Comparison of ENCODE assay signal across 8 cellular contexts in genomic region chr10:102460836-102461186, GRCh38. TPM values are rescaled to one million over a fixed set of nuclear protein-coding genes. Genes with fewer than 3 reads are reported as not detected.
DNase-seq lines count a peak whose midpoint lies in the region; ATAC-seq and TF ChIP-seq lines count a peak whose summit lies in the region.

No MANE protein-coding gene starts in this region.

- H3K4me1 ChIP-seq in BLaER1 treated with 17β-estradiol and CSF1 and Interleukin-3, amounts not matched to agents 10 nM and 100 nM: peaks cover 35 to 48% (median 38%) of the 10 kb centered on the region in 10 experiments
- H3K4me1 ChIP-seq in HUES6 (ENCODE audit: control insufficient read depth, insufficient read depth, low read length): peaks cover 39% of the 10 kb centered on the region
- peaks cover 9 to 14% of the 10 kb centered on the region in 2 donors for H3K4me1 ChIP-seq in naive thymus-derived CD4-positive, alpha-beta T cell (ENCODE audit: control insufficient read depth in 2 of 2, insufficient read depth in 2 of 2, low read length in 2 of 2)

- DNase-seq in choroid plexus epithelial cell (ENCODE audit: low read depth) (no peak), GM10266 (ENCODE audit: extremely low spot score) (no peak), lower leg skin (ENCODE audit: low spot score in 2 of 2) (no peak), middle frontal gyrus (ENCODE audit: extremely low spot score, low spot score) (no peak)
- DNase-seq in naive thymus-derived CD4-positive, alpha-beta T cell: no peak

- intact Hi-C loops in naive thymus-derived CD4-positive, alpha-beta T cell (cut with micrococcal nuclease): loop anchor here (1.0 to 5.0 kb wide), 12 partner anchors 11 to 329 kb away; partner anchors contain the start of genes ACTR1A (in 2 of the 2), CUEDC2 (in 2 of the 2), GBF1 (in 1 of the 2) and NOLC1 (in 1 of the 2)
- intact Hi-C loops in lower leg skin (cut with DNase I; ENCODE audit: low total_unique reads): no loop called here

- peaks cover 9 to 26% (median 15%) of the 10 kb centered on the region in 11 experiments for H3K36me3 ChIP-seq in BLaER1 treated with 17β-estradiol and CSF1 and Interleukin-3, amounts not matched to agents 10 nM and 100 nM
- H3K36me3 ChIP-seq in HUES6 (ENCODE audit: control insufficient read depth, insufficient read depth, low read length): peaks cover 7% of the 10 kb centered on the region; the same call in 1 of the 2 replicates
- H3K36me3 ChIP-seq in naive thymus-derived CD4-positive, alpha-beta T cell (ENCODE audit: control insufficient read depth in 2 of 3, insufficient read depth in 3 of 3, low read length in 3 of 3): peaks cover 0 to 7% (median 0%) of the 10 kb centered on the region in 3 experiments

- peak overlapping the region; percentile 68 to 84 (median 79) for H3K9ac ChIP-seq in BLaER1 treated with 17β-estradiol and CSF1 and Interleukin-3, amounts not matched to agents 10 nM and 100 nM
- peak overlapping the region; percentile 23 for H3K9ac ChIP-seq in HUES6 (ENCODE audit: low read length)

- 26% methylated on average over 8 of the region's 8 CpGs for WGBS in lower leg skin, 2 donors

- CTCF ChIA-PET in naive thymus-derived CD4-positive, alpha-beta T cell (lab: Charles Lee): interaction anchor here (1.1 to 2.3 kb wide), 5 partner anchors 18 to 123 kb away, joined by 3 to 11 read pairs (median 3); partner anchors contain the start of gene FBXL15

- H3K27me3 ChIP-seq in BLaER1 treated with 17β-estradiol and CSF1 and Interleukin-3, amounts not matched to agents 10 nM and 100 nM: no peaks in the 10 kb centered on the region
- peaks cover 6% of the 10 kb centered on the region; the same call in 1 of the 2 replicates for H3K27me3 ChIP-seq in HUES6 (ENCODE audit: control insufficient read depth, insufficient read depth, low read length)
- no peaks in the 10 kb centered on the region for H3K27me3 ChIP-seq in naive thymus-derived CD4-positive, alpha-beta T cell (ENCODE audit: control insufficient read depth in 2 of 2, insufficient read depth in 2 of 2, low read length in 2 of 2)

- peak overlapping the region; percentile 54 to 76 (median 70); a peak in 21 of 22 replicates for H3K27ac ChIP-seq in BLaER1 treated with 17β-estradiol and CSF1 and Interleukin-3, amounts not matched to agents 10 nM and 100 nM
- H3K27ac ChIP-seq in HUES6 (ENCODE audit: low read depth, low read length): peak overlapping the region; percentile 11; the same call in 1 of the 2 replicates
- peak overlapping the region; percentile 74 for H3K27ac ChIP-seq in naive thymus-derived CD4-positive, alpha-beta T cell (ENCODE audit: low read depth, low read length)

- H3K27me3 Mint-ChIP-seq in naive thymus-derived CD4-positive, alpha-beta T cell: peaks cover 0 to 2% (median 0%) of the 10 kb centered on the region in 5 donors

- peak overlapping the region in 8 of 9 donors; percentile 59 to 90 (median 85) for H3K27ac Mint-ChIP-seq in naive thymus-derived CD4-positive, alpha-beta T cell

- peak; percentile 21 for ATAC-seq in GM19463 (IDR thresholded peaks at IDR 0.05; ENCODE audit: unreplicated experiment)
- peak; percentile 16 for ATAC-seq in naive thymus-derived CD4-positive, alpha-beta T cell

- H3K9me3 Mint-ChIP-seq in naive thymus-derived CD4-positive, alpha-beta T cell: no peaks in the 10 kb centered on the region

- H3K36me3 Mint-ChIP-seq in naive thymus-derived CD4-positive, alpha-beta T cell: peaks cover 0 to 1% (median 0%) of the 10 kb centered on the region in 5 donors

- H3K4me2 ChIP-seq in BLaER1 treated with 17β-estradiol and CSF1 and Interleukin-3, amounts not matched to agents 10 nM and 100 nM: peak overlapping the region; percentile 93 to 99 (median 96)

- peak overlapping the region; percentile 83 to 96 (median 92) for H3K4me3 Mint-ChIP-seq in naive thymus-derived CD4-positive, alpha-beta T cell

- POLR2A ChIA-PET in naive thymus-derived CD4-positive, alpha-beta T cell (lab: Charles Lee): interaction anchor here (0.7 to 5.5 kb wide), 11 partner anchors 10 to 67 kb away, joined by 3 to 73 read pairs (median 4); partner anchors contain the start of genes ACTR1A, C10orf95 and CUEDC2

- H3K4me3 ChIP-seq in BLaER1 treated with 17β-estradiol and CSF1 and Interleukin-3, amounts not matched to agents 10 nM and 100 nM: peak overlapping the region; percentile 67 to 88 (median 78)
- H3K4me3 ChIP-seq in HUES6 (ENCODE audit: low read depth, low read length): peak overlapping the region; percentile 73
- H3K4me3 ChIP-seq in choroid plexus epithelial cell (ENCODE audit: low read depth, low read length): peak overlapping the region; percentile 62
- H3K4me3 ChIP-seq in naive thymus-derived CD4-positive, alpha-beta T cell (ENCODE audit: low read length): peak overlapping the region; percentile 93
- no peak overlapping the region for H3K4me3 ChIP-seq in lower leg skin (ENCODE audit: low read depth, poor library complexity, severe bottlenecking)

- no peak for TF ChIP-seq POLR2A in lower leg skin (IDR thresholded peaks at IDR 0.05)

- H4K20me1 ChIP-seq in BLaER1 treated with 17β-estradiol and CSF1 and Interleukin-3, amounts not matched to agents 10 nM and 100 nM: no peaks in the 10 kb centered on the region; a peak in 1 of 22 replicates

- H3K4me1 Mint-ChIP-seq in naive thymus-derived CD4-positive, alpha-beta T cell: peaks cover 19 to 40% (median 34%) of the 10 kb centered on the region in 7 donors

- no peaks in the 10 kb centered on the region for H3K9me3 ChIP-seq in BLaER1 treated with 17β-estradiol and CSF1 and Interleukin-3, amounts not matched to agents 10 nM and 100 nM (replicated peaks in 1 of 11)
- H3K9me3 ChIP-seq in HUES6 (ENCODE audit: control insufficient read depth, insufficient read depth, low read depth, low read length): no peaks in the 10 kb centered on the region
- H3K9me3 ChIP-seq in naive thymus-derived CD4-positive, alpha-beta T cell (ENCODE audit: control insufficient read depth in 2 of 3, low read length in 3 of 3): no peaks in the 10 kb centered on the region

- TF ChIP-seq CTCF in choroid plexus epithelial cell (conservative IDR thresholded peaks at IDR 0.05; ENCODE audit: low read depth, low read length): no peak
- TF ChIP-seq CTCF in GM10266 (IDR thresholded peaks at IDR 0.05; ENCODE audit: control insufficient read depth, insufficient read depth, low read depth, missing control alignments): no peak
- TF ChIP-seq CTCF in lower leg skin (IDR thresholded peaks at IDR 0.05): no peak

RNA-seq across cellular contexts. Expression of gene C10orf95, which starts 9.5 kb away (rescaled TPM):
- under 1 TPM in 4 of 5 experiments, not detected in 1; 0.19 to 0.78 (median 0.51) TPM for total RNA-seq in naive thymus-derived CD4-positive, alpha-beta T cell
- polyA plus RNA-seq in naive thymus-derived CD4-positive, alpha-beta T cell: under 1 TPM; 0.32 to 0.41 TPM
- 10 to 100 TPM in 3 of 4 donors, 1 to 10 TPM in 1; 7.6 to 17.3 (median 11.5) TPM for total RNA-seq in lower leg skin

RNA-seq across cellular contexts. Expression of gene CUEDC2, which starts 28.4 kb away (rescaled TPM):
- total RNA-seq in naive thymus-derived CD4-positive, alpha-beta T cell: 10 to 100 TPM; 27.0 to 69.0 (median 31.9) TPM
- polyA plus RNA-seq in naive thymus-derived CD4-positive, alpha-beta T cell: 10 to 100 TPM; 60.1 to 67.2 TPM
- 10 to 100 TPM; 30.3 to 51.2 (median 32.7) TPM for total RNA-seq in lower leg skin

RNA-seq across cellular contexts. Expression of gene FBXL15, which starts 40.2 kb away (rescaled TPM):
- 10 to 100 TPM; 10.8 to 21.0 (median 14.1) TPM for total RNA-seq in naive thymus-derived CD4-positive, alpha-beta T cell
- 10 to 100 TPM; 26.7 to 40.4 TPM for polyA plus RNA-seq in naive thymus-derived CD4-positive, alpha-beta T cell
- 10 to 100 TPM; 18.2 to 25.3 (median 19.1) TPM for total RNA-seq in lower leg skin

RNA-seq across cellular contexts. Expression of gene ACTR1A, which starts 41.7 kb away (rescaled TPM):
- 10 to 100 TPM; 47.5 to 69.4 (median 58.9) TPM for total RNA-seq in naive thymus-derived CD4-positive, alpha-beta T cell
- 10 to 100 TPM; 49.8 to 66.0 TPM for polyA plus RNA-seq in naive thymus-derived CD4-positive, alpha-beta T cell
- total RNA-seq in lower leg skin: 100 to 1,000 TPM in 2 of 4 donors, 10 to 100 TPM in 2; 77.7 to 131 (median 106) TPM

RNA-seq across cellular contexts. Expression of gene PSD, which starts 42.2 kb away (rescaled TPM):
- total RNA-seq in naive thymus-derived CD4-positive, alpha-beta T cell: 10 to 100 TPM in 3 of 5 experiments, 1 to 10 TPM in 2; 3.5 to 16.9 (median 11.2) TPM
- polyA plus RNA-seq in naive thymus-derived CD4-positive, alpha-beta T cell: 1 to 10 TPM; 3.9 to 4.5 TPM
- 1 to 10 TPM in 3 of 4 donors, under 1 TPM in 1; 0.56 to 4.5 (median 2.1) TPM for total RNA-seq in lower leg skin

Comparison
In these comparisons a context has a peak if more than half of its experiments do, and no peak if none do; other contexts are left out.
1. H3K27ac ChIP-seq: peak in every context shown above with its lines; median percentile 74 in naive thymus-derived CD4-positive, alpha-beta T cell; 70 in BLaER1 treated with 17β-estradiol and CSF1 and Interleukin-3, amounts not matched to agents 10 nM and 100 nM; 11 in HUES6.
2. RNA of gene C10orf95, which starts 9.5 kb away (total RNA-seq): 7.6 to 17.3 TPM in lower leg skin; 0.19 to 0.78 TPM in naive thymus-derived CD4-positive, alpha-beta T cell; every median in the first group is over 4 times any median in the second.